In the genomic region with DNA sequence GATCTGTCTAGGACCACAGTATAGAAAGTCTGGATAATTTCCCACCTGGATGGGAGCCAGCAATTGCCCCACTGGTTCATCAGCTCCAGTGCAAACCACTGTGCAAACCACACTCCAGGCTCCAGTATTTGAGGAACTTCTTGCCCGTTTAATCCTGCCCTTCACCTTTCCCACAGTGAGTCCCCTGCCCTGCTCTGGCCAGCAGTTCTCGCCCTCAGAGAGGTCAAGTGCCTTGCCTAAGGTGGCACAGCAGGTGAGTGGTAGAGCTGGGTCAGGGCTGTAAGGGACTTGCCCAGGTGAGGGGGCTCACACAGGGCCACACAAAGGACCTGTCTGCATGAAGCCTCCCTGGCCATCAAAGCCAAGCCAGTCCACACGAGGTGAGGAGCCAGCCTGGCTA, we compare ENCODE assay signal across 26 cellular contexts. TPM values are rescaled to one million over a fixed set of nuclear protein-coding genes. Genes with fewer than 3 reads are reported as not detected.
"Had no signal": no experiment of that assay in that cellular context is flagged by ENCODE, and none has a peak within 500 bp of the region (broad histone marks: within the 10 kb centered on the region; RNA-seq: fewer than 3 reads in every experiment).

No MANE protein-coding gene starts in this region.

- H3K27ac ChIP-seq: esophagus squamous epithelium, gastroesophageal sphincter, left lung, lower lobe of right lung, parathyroid adenoma, psoas muscle, sigmoid colon, skin epidermis, testis, transverse colon had no signal

- H3K9me3 ChIP-seq: esophagus squamous epithelium, gastroesophageal sphincter, left lung, lower lobe of right lung, psoas muscle, sigmoid colon, testis, transverse colon had no signal

- H3K79me2 ChIP-seq: parathyroid adenoma had no signal

- DNase-seq: esophagus squamous epithelium; foreskin fibroblast; immature natural killer cell; left lung; lower lobe of right lung; natural killer cell; retina; sigmoid colon; stimulated activated CD4-positive, alpha-beta T cell treated with anti-CD3 and anti-CD28 coated beads, Interleukin-2, amount 100 ng/mL, for 24 hours; stimulated activated CD4-positive, alpha-beta T cell treated with anti-CD3 and anti-CD28 coated beads, Interleukin-4, amount 100 ng/mL, for 4 hours; stimulated activated naive B cell treated with anti-CD40 and anti-IgM and Interleukin-4, amounts not matched to agents 10 μg/mL and 1 μg/mL and 100 μg/mL, for 72 hours; stimulated activated naive CD8-positive, alpha-beta T cell treated with anti-CD3 and anti-CD28 coated beads, Interleukin-15, amount 100 ng/mL, for 72 hours; testis; transverse colon had no signal

- H3K9ac ChIP-seq: parathyroid adenoma had no signal

- H3K4me1 ChIP-seq: gastroesophageal sphincter, left lung, parathyroid adenoma, psoas muscle, sigmoid colon, testis had no signal

- H3K36me3 ChIP-seq: esophagus squamous epithelium, gastroesophageal sphincter, left lung, lower lobe of right lung, sigmoid colon, transverse colon had no signal

- H2AFZ ChIP-seq: parathyroid adenoma had no signal

- H3K4me3 ChIP-seq: esophagus squamous epithelium, gastroesophageal sphincter, left lung, lower lobe of right lung, psoas muscle, sigmoid colon, skin epidermis, testis, transverse colon had no signal

- H3K27me3 ChIP-seq: sigmoid colon, testis, transverse colon had no signal

RNA-seq across cellular contexts. Expression of a gene that starts 24.1 kb away (rescaled TPM):
- total RNA-seq: epithelial cell of proximal tubule, esophagus squamous epithelium, gastroesophageal sphincter, left lung, lower lobe of right lung, mesothelial cell of epicardium, mucosa of gallbladder, myocyte, natural killer cell, neural crest cell, occipital lobe, psoas muscle, sigmoid colon, subcutaneous adipose tissue, urinary bladder had no signal

RNA-seq across cellular contexts. Expression of a gene that starts 46.5 kb away (rescaled TPM):
- total RNA-seq: epithelial cell of proximal tubule, myocyte had no signal

RNA-seq across cellular contexts. Expression of a gene that starts 52.6 kb away (rescaled TPM):
- total RNA-seq: epithelial cell of proximal tubule, esophagus squamous epithelium, gastroesophageal sphincter, mucosa of gallbladder, myocyte, natural killer cell, neural crest cell, occipital lobe, psoas muscle, sigmoid colon, subcutaneous adipose tissue, transverse colon, urinary bladder had no signal

RNA-seq across cellular contexts. Expression of a gene that starts 58.1 kb away (rescaled TPM):
- total RNA-seq: epithelial cell of proximal tubule, esophagus squamous epithelium, gastroesophageal sphincter, left lung, lower lobe of right lung, myocyte, neural crest cell, occipital lobe, sigmoid colon, transverse colon, urinary bladder had no signal
